8 cellular contexts compared by ENCODE assay signal in the genomic region with DNA sequence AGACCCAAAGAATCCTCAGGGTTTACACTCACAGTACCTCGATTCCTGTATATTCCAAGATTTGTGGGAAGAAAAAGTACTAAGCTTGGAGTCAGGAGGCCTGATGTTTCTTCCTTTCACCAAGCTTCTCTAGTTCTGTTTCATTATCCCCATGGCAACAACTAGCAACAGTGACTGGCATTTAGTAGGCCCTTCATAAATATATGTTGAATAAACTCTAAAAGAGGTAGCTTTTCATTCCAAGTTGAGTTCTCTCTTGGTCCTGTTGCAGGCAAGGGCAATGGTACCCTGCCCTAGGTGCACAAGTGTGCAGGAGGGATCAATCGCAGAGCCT. TPM values are rescaled to one million over a fixed set of nuclear protein-coding genes. Genes with fewer than 3 reads are reported as not detected.
DNase-seq lines count a peak whose midpoint lies in the region; ATAC-seq and TF ChIP-seq lines count a peak whose summit lies in the region.

No MANE protein-coding gene starts in this region.

- H3K4me3 ChIP-seq in OCI-LY1 (ENCODE audit: low read depth, low read length, poor library complexity, severe bottlenecking), result peak overlapping the region; percentile 71
- H3K4me3 ChIP-seq in mucosa of rectum (ENCODE audit: low read length in 2 of 2), result peak overlapping the region; percentile 80 to 88

- H3K4me3 Mint-ChIP-seq in activated CD4-positive, alpha-beta T cell treated with anti-CD3 and anti-CD28 coated beads, Interleukin-2, amount 10 ng/mL, durations not matched to agents 24 days and 14 days, result peak overlapping the region; percentile 96

- H3F3A ChIP-seq in OCI-LY1 (ENCODE audit: insufficient read depth, low read length), result no peaks in the 10 kb centered on the region

- H3K27ac ChIP-seq in OCI-LY1 (ENCODE audit: low read depth, low read length, poor library complexity, severe bottlenecking) (peak overlapping the region; percentile 27), mucosa of rectum (ENCODE audit: low read depth in 2 of 2, low read length in 2 of 2) (peak overlapping the region; percentile 83 to 86)

- H3K9me3 ChIP-seq in OCI-LY1 (ENCODE audit: low read length) (no peaks in the 10 kb centered on the region), mucosa of rectum (ENCODE audit: control insufficient read depth in 2 of 2, low read length in 2 of 2) (no peaks in the 10 kb centered on the region)

- no peak overlapping the region for H2AFZ ChIP-seq in OCI-LY1 (ENCODE audit: low read length)

- H3K4me1 Mint-ChIP-seq in activated CD4-positive, alpha-beta T cell treated with anti-CD3 and anti-CD28 coated beads, Interleukin-2, amount 10 ng/mL, durations not matched to agents 24 days and 14 days, result peaks cover 38% of the 10 kb centered on the region

- H3K36me3 ChIP-seq in OCI-LY1 (ENCODE audit: insufficient read depth, low read length), result peaks cover 26% of the 10 kb centered on the region
- H3K36me3 ChIP-seq in mucosa of rectum (ENCODE audit: control insufficient read depth in 2 of 2, insufficient read depth in 2 of 2, low read length in 2 of 2), result peaks cover 15 to 18% of the 10 kb centered on the region in 2 donors

- peaks cover 34% of the 10 kb centered on the region for H3K36me3 Mint-ChIP-seq in activated CD4-positive, alpha-beta T cell treated with anti-CD3 and anti-CD28 coated beads, Interleukin-2, amount 10 ng/mL, durations not matched to agents 24 days and 14 days (ENCODE audit: low read depth)

- H3K27ac Mint-ChIP-seq in activated CD4-positive, alpha-beta T cell treated with anti-CD3 and anti-CD28 coated beads, Interleukin-2, amount 10 ng/mL, durations not matched to agents 24 days and 14 days, result peak overlapping the region; percentile 98

- no peaks in the 10 kb centered on the region for H3K27me3 Mint-ChIP-seq in activated CD4-positive, alpha-beta T cell treated with anti-CD3 and anti-CD28 coated beads, Interleukin-2, amount 10 ng/mL, durations not matched to agents 24 days and 14 days

- H3K4me1 ChIP-seq in OCI-LY1 (ENCODE audit: insufficient read depth, low read length, severe bottlenecking) (peaks cover 27% of the 10 kb centered on the region), mucosa of rectum (ENCODE audit: control insufficient read depth in 2 of 2, insufficient read depth in 2 of 2, low read length in 2 of 2) (peaks cover 15 to 20% of the 10 kb centered on the region in 2 donors)

- H3K9ac ChIP-seq in OCI-LY1 (ENCODE audit: low read length) (peak overlapping the region; percentile 71), mucosa of rectum (ENCODE audit: low read depth in 1 of 2, low read length in 2 of 2) (peak overlapping the region; percentile 76 to 78)

- TF ChIP-seq CTCF in OCI-LY1 (IDR thresholded peaks at IDR 0.05; ENCODE audit: low read length), result no peak

- H3K9me3 Mint-ChIP-seq in activated CD4-positive, alpha-beta T cell treated with anti-CD3 and anti-CD28 coated beads, Interleukin-2, amount 10 ng/mL, durations not matched to agents 24 days and 14 days, result no peaks in the 10 kb centered on the region

- 0 out of 2 replicates have a peak, but pooled peaks cover 2% of the 10 kb centered on the region for H4K20me1 ChIP-seq in OCI-LY1 (ENCODE audit: insufficient read depth, low read length)

- H3K27me3 ChIP-seq in OCI-LY1 (ENCODE audit: insufficient read depth, low read length), result no peaks in the 10 kb centered on the region
- H3K27me3 ChIP-seq in mucosa of rectum (ENCODE audit: control insufficient read depth in 2 of 2, insufficient read depth in 2 of 2, low read length in 2 of 2), result no peaks in the 10 kb centered on the region

- no peak for ATAC-seq in HG03378 (IDR thresholded peaks at IDR 0.05; ENCODE audit: unreplicated experiment)

- H3K4me2 ChIP-seq in OCI-LY1 (ENCODE audit: low read length), result peak overlapping the region; percentile 84

- peaks cover 29% of the 10 kb centered on the region for H3K79me2 ChIP-seq in OCI-LY1 (ENCODE audit: insufficient read depth, low read length)

- intact Hi-C loops in activated CD4-positive, alpha-beta T cell treated with anti-CD3 and anti-CD28 coated beads, Interleukin-2, amount 10 ng/mL, durations not matched to agents 24 days and 14 days (cut with micrococcal nuclease), result loop anchor here (1.0 to 2.0 kb wide), 3 partner anchors 15 to 285 kb away; a partner anchor contains a TSS

- no peaks in the 10 kb centered on the region for H3K9me2 ChIP-seq in OCI-LY1 (ENCODE audit: low read depth, low read length)

- DNase-seq in activated CD4-positive, alpha-beta T cell treated with anti-CD3 and anti-CD28 coated beads, Interleukin-2, amount 10 ng/mL, durations not matched to agents 24 days and 14 days, result no peak
- DNase-seq in activated CD4-positive, alpha-beta T cell treated with anti-CD3 and anti-CD28 coated beads, Interleukin-2, amount 50 U/mL, for 4 hours, result no peak
- DNase-seq in dermis blood vessel endothelial cell (peak; percentile 71), DMS 273 treated with DMSO at 0.1 percent for 48 hours (lab: John Stamatoyannopoulos, UW) (no peak)
- DNase-seq in activated CD4-positive, CD25-positive, alpha-beta regulatory T cell treated with anti-CD3 and anti-CD28 coated beads, Interleukin-2, amount 50 U/mL, for 72 hours, result no peak

RNA-seq across cellular contexts. Expression of a gene that starts 0.5 kb away (rescaled TPM):
- 89.3 and 91.4 TPM in 2 replicates for total RNA-seq in activated CD4-positive, alpha-beta T cell treated with anti-CD3 and anti-CD28 coated beads, Interleukin-2, amount 10 ng/mL, durations not matched to agents 24 days and 14 days
- 71.0 and 75.1 TPM in 2 replicates for total RNA-seq in dermis blood vessel endothelial cell

RNA-seq across cellular contexts. Expression of a gene that starts 15.1 kb away (rescaled TPM):
- 160 and 176 TPM in 2 replicates for total RNA-seq in activated CD4-positive, alpha-beta T cell treated with anti-CD3 and anti-CD28 coated beads, Interleukin-2, amount 10 ng/mL, durations not matched to agents 24 days and 14 days
- 46.6 and 58.8 TPM in 2 replicates for total RNA-seq in dermis blood vessel endothelial cell

RNA-seq across cellular contexts. Expression of a gene that starts 37.0 kb away (rescaled TPM):
- 143 and 147 TPM in 2 replicates for total RNA-seq in activated CD4-positive, alpha-beta T cell treated with anti-CD3 and anti-CD28 coated beads, Interleukin-2, amount 10 ng/mL, durations not matched to agents 24 days and 14 days
- total RNA-seq in dermis blood vessel endothelial cell, result 127 and 138 TPM in 2 replicates
